Comparison of ENCODE assay signal across 17 cellular contexts in genomic region chr3:14256561-14257342, GRCh38.
DNase-seq lines count a peak whose midpoint lies in the region; ATAC-seq and TF ChIP-seq lines count a peak whose summit lies in the region.
"Had no signal": no experiment of that assay in that cellular context is flagged by ENCODE, and none has a peak within 500 bp of the region (broad histone marks: within the 10 kb centered on the region; RNA-seq: fewer than 3 reads in every experiment).

No MANE protein-coding gene starts in this region.

- H3K36me3 ChIP-seq in OCI-LY3 (replicated peaks; ENCODE audit: low read depth, low read length): no peaks in the 10 kb centered on the region
- H3K36me3 ChIP-seq: cardiac muscle cell had no signal

- H3K27me3 ChIP-seq in OCI-LY3 (ENCODE audit: low read depth, low read length) (peaks cover 13% of the 10 kb centered on the region), foreskin keratinocyte (peaks cover 8% of the 10 kb centered on the region)

- H3K79me2 ChIP-seq in OCI-LY3 (ENCODE audit: low read length): no peaks in the 10 kb centered on the region

- peak; percentile 14; the same call in 1 of the 2 replicates for TF ChIP-seq CTCF in OCI-LY3 (IDR thresholded peaks at IDR 0.05; ENCODE audit: low read depth, low read length)
- no peak for TF ChIP-seq CTCF in foreskin keratinocyte (conservative IDR thresholded peaks at IDR 0.05)

- H3K4me1 ChIP-seq in OCI-LY3 (ENCODE audit: low read length) (peaks cover 3% of the 10 kb centered on the region; the same call in 1 of the 2 replicates), foreskin keratinocyte (no peaks in the 10 kb centered on the region)

- H3K4me2 ChIP-seq in OCI-LY3 (ENCODE audit: low read length): no peak overlapping the region

- H3K4me3 ChIP-seq in OCI-LY3 (ENCODE audit: low read length): no peak overlapping the region
- H3K4me3 ChIP-seq: cardiac muscle cell, skin epidermis had no signal

- ATAC-seq in foreskin keratinocyte (peak; percentile 60), GM21576 (IDR thresholded peaks at IDR 0.05; ENCODE audit: unreplicated experiment) (no peak)
- ATAC-seq: naive thymus-derived CD4-positive, alpha-beta T cell had no signal

- H2AFZ ChIP-seq in OCI-LY3 (ENCODE audit: low read depth, low read length): no peak overlapping the region

- H3K27ac ChIP-seq in OCI-LY3 (ENCODE audit: low read length) (no peak overlapping the region), foreskin keratinocyte (no peak overlapping the region)
- H3K27ac ChIP-seq: cardiac muscle cell, HL-60 had no signal

- H3K9me3 ChIP-seq in OCI-LY3 (ENCODE audit: insufficient read depth, low read length): no peaks in the 10 kb centered on the region

- no peak overlapping the region for H3K9ac ChIP-seq in OCI-LY3 (ENCODE audit: low read length)

- H4K20me1 ChIP-seq in OCI-LY3 (ENCODE audit: insufficient read depth, low read length): no peaks in the 10 kb centered on the region

- DNase-seq in NCI-H2171 treated with DMSO at 0.1 percent for 48 hours (lab: John Stamatoyannopoulos, UW): peak; percentile 15
- DNase-seq in NCI-H2171 (lab: John Stamatoyannopoulos, UW): no peak
- DNase-seq in foreskin keratinocyte: peak in 1 of 2 donors; percentile 48
- peak; percentile 64 for DNase-seq in renal cortical epithelial cell (ENCODE audit: low read depth)
- no peak for DNase-seq in NCI-H1092 treated with DMSO at 0.1 percent for 48 hours (lab: John Stamatoyannopoulos, UW)
- DNase-seq in HCEC 1CT: no peak
- DNase-seq: activated CD4-positive, alpha-beta T cell treated with anti-CD3 and anti-CD28 coated beads, Interleukin-2, amount 10 ng/mL, durations not matched to agents 24 days and 14 days; DND-41; MV-4-11; NK-92 treated with Interleukin-12 subunit alpha and Interleukin-12 subunit beta, amount 100 ng/mL, for 24 hours; T-helper 2 cell had no signal

Comparison
In these comparisons a context has a peak if more than half of its experiments do, and no peak if none do; other contexts are left out.
1. DNase-seq: peak in NCI-H2171 treated with DMSO at 0.1 percent for 48 hours (single experiment) and renal cortical epithelial cell (single experiment); none in NCI-H2171 (single experiment), NCI-H1092 treated with DMSO at 0.1 percent for 48 hours (single experiment) and HCEC 1CT (single experiment).